5 cellular contexts compared by ENCODE assay signal in the genomic region with DNA sequence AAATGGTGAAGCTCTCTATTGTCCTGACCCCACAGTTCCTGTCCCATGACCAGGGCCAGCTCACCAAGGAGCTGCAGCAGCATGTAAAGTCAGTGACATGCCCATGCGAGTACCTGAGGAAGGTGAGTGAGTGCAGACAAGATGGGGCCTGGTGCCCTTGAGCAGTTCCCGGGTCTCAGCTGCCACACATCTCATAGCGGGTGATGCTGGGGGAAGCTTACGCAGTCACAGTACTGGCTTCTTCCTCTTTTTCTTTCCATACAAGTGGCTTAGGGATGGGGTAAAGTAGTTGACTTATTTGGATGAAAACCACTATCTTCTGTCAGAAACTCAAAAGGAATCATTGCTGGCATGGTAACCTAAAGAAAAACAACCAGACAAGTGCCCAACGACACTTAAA. TPM values are rescaled to one million over a fixed set of nuclear protein-coding genes. Genes with fewer than 3 reads are reported as not detected.
"Had no signal": no experiment of that assay in that cellular context is flagged by ENCODE, and none has a peak within 500 bp of the region (broad histone marks: within the 10 kb centered on the region; RNA-seq: fewer than 3 reads in every experiment).

No MANE protein-coding gene starts in this region.

RNA-seq across cellular contexts. Expression of gene NPIPB8, which starts 0.5 kb away (rescaled TPM):
- total RNA-seq: HT1080, IMR-90, NCI-H460, Right ventricle myocardium superior, SJSA1 had no signal
- polyA plus RNA-seq: IMR-90 had no signal

RNA-seq across cellular contexts. Expression of gene SULT1A2, which starts 41.5 kb away (rescaled TPM):
- total RNA-seq: HT1080, IMR-90, SJSA1 had no signal
